In the genomic region with DNA sequence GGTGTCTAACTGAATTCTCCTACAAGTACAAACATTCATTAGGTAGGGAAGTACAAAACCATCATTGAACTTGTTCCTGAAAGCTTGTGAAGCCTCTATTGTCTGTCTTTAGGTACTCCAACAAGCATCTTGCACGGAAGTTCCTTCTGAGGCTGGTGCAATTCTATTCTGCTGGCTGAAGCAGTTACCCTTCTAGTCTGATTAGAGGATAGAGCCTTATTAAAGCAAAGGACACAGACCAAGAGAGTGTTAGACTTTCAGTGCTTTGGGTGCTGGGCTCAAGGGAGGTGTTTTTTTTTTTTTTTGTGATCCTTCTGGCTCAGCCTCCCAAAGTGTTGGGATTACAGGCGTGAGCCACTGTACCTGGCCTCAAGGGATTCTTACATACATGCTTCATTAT, we compare ENCODE assay signal across 28 cellular contexts. TPM values are rescaled to one million over a fixed set of nuclear protein-coding genes. Genes with fewer than 3 reads are reported as not detected.
DNase-seq lines count a peak whose midpoint lies in the region; ATAC-seq, FAIRE-seq and TF ChIP-seq lines count a peak whose summit lies in the region.
"Had no signal": no experiment of that assay in that cellular context is flagged by ENCODE, and none has a peak within 500 bp of the region (broad histone marks: within the 10 kb centered on the region; RNA-seq: fewer than 3 reads in every experiment).

No MANE protein-coding gene starts in this region.

- POLR2A ChIA-PET in WTC11 (lab: Charles Lee): no interaction called here

- H3K36me3 Mint-ChIP-seq in Calu3 (ENCODE audit: insufficient read depth, unreplicated experiment) (peaks cover 23% of the 10 kb centered on the region), HFFc6 (ENCODE audit: low read depth) (no peaks in the 10 kb centered on the region), WTC11 (no peaks in the 10 kb centered on the region), memory B cell (peaks cover 8% of the 10 kb centered on the region), endothelial cell (ENCODE audit: low read depth, unreplicated experiment) (no peaks in the 10 kb centered on the region)
- H3K36me3 Mint-ChIP-seq: naive B cell had no signal

- BruUV-seq in Calu3 (replicated peaks; lab: Mats Ljungman, UMichigan): no TSS peak

- H3K4me1 Mint-ChIP-seq in Calu3 (ENCODE audit: low read depth, unreplicated experiment): peaks cover 22% of the 10 kb centered on the region
- peaks cover 64% of the 10 kb centered on the region for H3K4me1 Mint-ChIP-seq in HFFc6 (ENCODE audit: low read depth)
- peaks cover 62% of the 10 kb centered on the region for H3K4me1 Mint-ChIP-seq in WTC11
- H3K4me1 Mint-ChIP-seq in memory B cell: peaks cover 3% of the 10 kb centered on the region
- peaks cover under 1% of the 10 kb centered on the region for H3K4me1 Mint-ChIP-seq in endothelial cell (ENCODE audit: unreplicated experiment)
- H3K4me1 Mint-ChIP-seq: naive B cell had no signal

- H3K27ac Mint-ChIP-seq in Calu3 (ENCODE audit: unreplicated experiment) (peak overlapping the region; percentile 96), HFFc6 (0 out of 2 replicates have a peak overlapping the region, but pooled peaks have one; percentile 9), WTC11 (no peak overlapping the region), memory B cell (peak overlapping the region; percentile 25), endothelial cell (ENCODE audit: unreplicated experiment) (no peak overlapping the region)
- H3K27ac Mint-ChIP-seq: activated CD8-positive, alpha-beta T cell treated with anti-CD3 and anti-CD28 coated beads, Interleukin-2, amount 10 ng/mL, durations not matched to agents 7 days and 5 days; mesothelial cell of epicardium had no signal

- no peak overlapping the region for H3K4me3 Mint-ChIP-seq in Calu3 (ENCODE audit: low read depth, unreplicated experiment)
- no peak overlapping the region for H3K4me3 Mint-ChIP-seq in HFFc6
- 0 out of 2 replicates have a peak overlapping the region, but pooled peaks have one; percentile 1 for H3K4me3 Mint-ChIP-seq in WTC11
- no peak overlapping the region for H3K4me3 Mint-ChIP-seq in memory B cell
- H3K4me3 Mint-ChIP-seq in endothelial cell (ENCODE audit: unreplicated experiment): no peak overlapping the region
- H3K4me3 Mint-ChIP-seq: activated CD8-positive, alpha-beta T cell treated with anti-CD3 and anti-CD28 coated beads, Interleukin-2, amount 10 ng/mL, durations not matched to agents 7 days and 5 days; activated naive CD8-positive, alpha-beta T cell; mesothelial cell of epicardium; naive B cell had no signal

- no peak for FAIRE-seq in D721Med (lab: Jason Lieb, UNC)
- FAIRE-seq: bronchial epithelial cell had no signal

- no peak for TF ChIP-seq CTCF in Calu3 (IDR thresholded peaks at IDR 0.05; ENCODE audit: unreplicated experiment)
- no peak for TF ChIP-seq CTCF in HFFc6 (IDR thresholded peaks at IDR 0.05)
- no peak for TF ChIP-seq CTCF in WTC11 (IDR thresholded peaks at IDR 0.05)
- no peak for TF ChIP-seq CTCF in endothelial cell (IDR thresholded peaks at IDR 0.05; ENCODE audit: unreplicated experiment)
- no peak for TF ChIP-seq CTCF in D721Med (IDR thresholded peaks at IDR 0.05; ENCODE audit: insufficient read depth, missing control alignments)

- H3K27me3 Mint-ChIP-seq in Calu3 (ENCODE audit: unreplicated experiment) (no peaks in the 10 kb centered on the region), HFFc6 (ENCODE audit: insufficient read depth) (peaks cover 1% of the 10 kb centered on the region), WTC11 (ENCODE audit: low read depth) (peaks cover 56% of the 10 kb centered on the region), memory B cell (no peaks in the 10 kb centered on the region), endothelial cell (ENCODE audit: unreplicated experiment) (peaks cover 2% of the 10 kb centered on the region)
- H3K27me3 Mint-ChIP-seq: activated naive CD8-positive, alpha-beta T cell; naive B cell had no signal

- no peak for ATAC-seq in WTC11
- ATAC-seq in memory B cell (ENCODE audit: low read depth): no peak
- ATAC-seq: activated CD8-positive, alpha-beta T cell treated with anti-CD3 and anti-CD28 coated beads, Interleukin-2, amount 10 ng/mL, durations not matched to agents 7 days and 5 days; sciatic nerve had no signal

- DNase-seq in Calu3 (no peak), HFFc6 (no peak), WTC11 (ENCODE audit: low spot score) (no peak), memory B cell (ENCODE audit: low spot score in 2 of 2) (no peak), endothelial cell (ENCODE audit: low spot score) (no peak), NCI-H2107 treated with DMSO at 0.1 percent for 48 hours (lab: John Stamatoyannopoulos, UW; ENCODE audit: unreplicated experiment) (no peak), D721Med (ENCODE audit: insufficient read length, low spot score) (no peak), NK-92 (lab: John Stamatoyannopoulos, UW; ENCODE audit: unreplicated experiment) (no peak)
- DNase-seq: activated CD4-positive, alpha-beta T cell treated with anti-CD3 and anti-CD28 coated beads for 4 hours; activated CD8-positive, alpha-beta T cell treated with anti-CD3 and anti-CD28 coated beads, Interleukin-2, amount 10 ng/mL, durations not matched to agents 7 days and 5 days; activated effector memory CD4-positive, alpha-beta T cell treated with Interleukin-2 at 50 U/mL for 16 hours; activated T-cell treated with anti-CD3 and anti-CD28 coated beads for 4 hours; DMS153; erythroblast; glutamatergic neuron; naive B cell; NCI-H1105 treated with DMSO at 0.1 percent for 48 hours; NCI-H187 treated with DMSO at 0.1 percent for 48 hours; NCI-H2171 treated with DMSO at 0.1 percent for 48 hours; NCI-H524; posterior cingulate gyrus; Right ventricle myocardium superior; stimulated activated CD4-positive, alpha-beta T cell treated with anti-CD3 and anti-CD28 coated beads, Interleukin-4, amount 100 ng/mL, for 1 hour; transverse colon had no signal

- CTCF ChIA-PET in Calu3 (lab: Charles Lee): interaction anchor here (0.6 to 0.7 kb wide), 3 partner anchors 12 to 617 kb away, joined by 3 to 5 read pairs (median 5); no protein-coding TSS in a partner anchor
- CTCF ChIA-PET in WTC11 (lab: Charles Lee): interaction anchor here (1.3 to 4.1 kb wide), 2 partner anchors 12 to 31 kb away, joined by 4 to 32 read pairs; no protein-coding TSS in a partner anchor

- intact Hi-C loops in Calu3 (cut with micrococcal nuclease; ENCODE audit: unreplicated experiment): no loop called here

- H3K9me3 Mint-ChIP-seq in Calu3 (ENCODE audit: low read depth, unreplicated experiment): no peaks in the 10 kb centered on the region
- no peaks in the 10 kb centered on the region for H3K9me3 Mint-ChIP-seq in HFFc6
- no peaks in the 10 kb centered on the region for H3K9me3 Mint-ChIP-seq in WTC11
- no peaks in the 10 kb centered on the region for H3K9me3 Mint-ChIP-seq in memory B cell
- H3K9me3 Mint-ChIP-seq in endothelial cell (ENCODE audit: unreplicated experiment): no peaks in the 10 kb centered on the region
- H3K9me3 Mint-ChIP-seq: mesothelial cell of epicardium, naive B cell had no signal

TF ChIP-seq in WTC11, 78 proteins besides CTCF, POLR2A, EP300 and RAD21 (continues in another document):
- TF ChIP-seq NR2C2 (CRISPR knock-in tag; IDR thresholded peaks at IDR 0.05): no peak
- no peak for TF ChIP-seq NFYB (CRISPR knock-in tag; conservative IDR thresholded peaks at IDR 0.05; ENCODE audit: low read depth)
- TF ChIP-seq, protein P1, sequence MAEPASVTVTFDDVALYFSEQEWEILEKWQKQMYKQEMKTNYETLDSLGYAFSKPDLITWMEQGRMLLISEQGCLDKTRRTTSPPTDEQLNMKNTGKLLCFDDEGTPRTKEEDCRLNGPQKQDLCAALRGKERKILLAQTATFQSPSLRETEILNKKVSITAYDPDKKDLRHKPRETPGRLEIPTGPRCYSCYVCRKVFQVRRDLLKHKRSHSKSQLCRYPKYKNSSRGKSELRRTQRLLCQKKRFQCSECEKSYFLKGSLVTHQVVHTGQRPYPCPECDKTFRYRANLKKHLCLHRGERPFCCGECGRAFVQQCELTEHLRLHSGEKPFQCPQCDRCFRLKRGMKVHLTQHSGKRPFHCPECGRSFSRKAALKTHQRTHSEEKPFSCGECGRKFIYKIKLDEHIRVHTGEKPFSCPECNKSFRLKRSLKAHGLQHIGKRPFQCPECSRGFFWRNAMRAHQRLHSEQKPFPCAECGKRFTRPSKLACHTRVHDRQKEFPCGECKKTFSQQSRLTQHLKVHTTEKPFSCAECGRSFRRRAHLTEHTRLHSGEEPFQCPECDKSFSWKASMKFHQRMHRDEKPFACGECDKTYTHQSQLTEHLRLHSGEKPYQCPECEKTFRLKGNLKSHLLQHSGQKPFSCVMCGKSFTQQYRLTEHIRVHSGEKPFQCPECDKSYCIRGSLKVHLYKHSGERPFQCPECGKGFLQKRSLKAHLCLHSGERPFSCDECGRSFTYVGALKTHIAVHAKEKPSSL (CRISPR knock-in tag; conservative IDR thresholded peaks at IDR 0.05): no peak
- TF ChIP-seq, protein P2, sequence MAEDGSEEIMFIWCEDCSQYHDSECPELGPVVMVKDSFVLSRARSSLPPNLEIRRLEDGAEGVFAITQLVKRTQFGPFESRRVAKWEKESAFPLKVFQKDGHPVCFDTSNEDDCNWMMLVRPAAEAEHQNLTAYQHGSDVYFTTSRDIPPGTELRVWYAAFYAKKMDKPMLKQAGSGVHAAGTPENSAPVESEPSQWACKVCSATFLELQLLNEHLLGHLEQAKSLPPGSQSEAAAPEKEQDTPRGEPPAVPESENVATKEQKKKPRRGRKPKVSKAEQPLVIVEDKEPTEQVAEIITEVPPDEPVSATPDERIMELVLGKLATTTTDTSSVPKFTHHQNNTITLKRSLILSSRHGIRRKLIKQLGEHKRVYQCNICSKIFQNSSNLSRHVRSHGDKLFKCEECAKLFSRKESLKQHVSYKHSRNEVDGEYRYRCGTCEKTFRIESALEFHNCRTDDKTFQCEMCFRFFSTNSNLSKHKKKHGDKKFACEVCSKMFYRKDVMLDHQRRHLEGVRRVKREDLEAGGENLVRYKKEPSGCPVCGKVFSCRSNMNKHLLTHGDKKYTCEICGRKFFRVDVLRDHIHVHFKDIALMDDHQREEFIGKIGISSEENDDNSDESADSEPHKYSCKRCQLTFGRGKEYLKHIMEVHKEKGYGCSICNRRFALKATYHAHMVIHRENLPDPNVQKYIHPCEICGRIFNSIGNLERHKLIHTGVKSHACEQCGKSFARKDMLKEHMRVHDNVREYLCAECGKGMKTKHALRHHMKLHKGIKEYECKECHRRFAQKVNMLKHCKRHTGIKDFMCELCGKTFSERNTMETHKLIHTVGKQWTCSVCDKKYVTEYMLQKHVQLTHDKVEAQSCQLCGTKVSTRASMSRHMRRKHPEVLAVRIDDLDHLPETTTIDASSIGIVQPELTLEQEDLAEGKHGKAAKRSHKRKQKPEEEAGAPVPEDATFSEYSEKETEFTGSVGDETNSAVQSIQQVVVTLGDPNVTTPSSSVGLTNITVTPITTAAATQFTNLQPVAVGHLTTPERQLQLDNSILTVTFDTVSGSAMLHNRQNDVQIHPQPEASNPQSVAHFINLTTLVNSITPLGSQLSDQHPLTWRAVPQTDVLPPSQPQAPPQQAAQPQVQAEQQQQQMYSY (CRISPR knock-in tag; IDR thresholded peaks at IDR 0.05): no peak
- TF ChIP-seq ESRRA (CRISPR knock-in tag; IDR thresholded peaks at IDR 0.05; ENCODE audit: borderline replicate concordance): no peak

RNA-seq across cellular contexts. Expression of a gene that starts 43.8 kb away (rescaled TPM):
- total RNA-seq in Calu3 (2022) (5.5 and 5.8 TPM in 2 replicates), WTC11 (2021) (0.39 to 0.69 TPM (median 0.66 TPM) in 3 replicates), endothelial cell (ENCODE audit: unreplicated experiment) (6.0 TPM)
- 1 to 10 TPM; 2.8 to 3.9 (median 3.2) TPM for total RNA-seq in HFFc6 (2021; fragmentation: NEBNext Ultra II Directional; extraction: Animal tissue kit (Norgen Biotek cat#: 25700))

Comparison
In these comparisons a context has a peak if more than half of its experiments do, and no peak if none do; other contexts are left out.
1. H3K27ac Mint-ChIP-seq: peak in Calu3 (single experiment), HFFc6 (single experiment) and memory B cell (single experiment); none in WTC11 (single experiment) and endothelial cell (single experiment).